26 cellular contexts compared by ENCODE assay signal in genomic region chr7:85111761-85112160, GRCh38.
DNase-seq lines count a peak whose midpoint lies in the region; ATAC-seq, FAIRE-seq and TF ChIP-seq lines count a peak whose summit lies in the region.
"Had no signal": no experiment of that assay in that cellular context is flagged by ENCODE, and none has a peak within 500 bp of the region (broad histone marks: within the 10 kb centered on the region; RNA-seq: fewer than 3 reads in every experiment).

No MANE protein-coding gene starts in this region.

- no peak for ATAC-seq in GM21528 (IDR thresholded peaks at IDR 0.05; ENCODE audit: low FRiP score, unreplicated experiment)
- ATAC-seq: K562, Panc1 had no signal

- H3K79me2 ChIP-seq in astrocyte (ENCODE audit: insufficient read depth, low read length): no peaks in the 10 kb centered on the region

- H3K27ac ChIP-seq in astrocyte (ENCODE audit: low read depth, low read length) (no peak overlapping the region), uterus (no peak overlapping the region)

- no peaks in the 10 kb centered on the region for H3K9me3 Mint-ChIP-seq in astrocyte (ENCODE audit: unreplicated experiment)

- FAIRE-seq in astrocyte (lab: Jason Lieb, UNC): no peak
- FAIRE-seq: A204.1, G401.6, GM12892, K562 had no signal

- H3K9me3 ChIP-seq in astrocyte (ENCODE audit: insufficient read depth, low read depth, low read length) (no peaks in the 10 kb centered on the region), uterus (no peaks in the 10 kb centered on the region)
- H3K9me3 ChIP-seq: BE2C had no signal

- no peaks in the 10 kb centered on the region for H4K20me1 ChIP-seq in astrocyte (ENCODE audit: insufficient read depth, low read length)

- H3K4me1 ChIP-seq in astrocyte (ENCODE audit: insufficient read depth, low read length): peaks cover 3% of the 10 kb centered on the region
- no peaks in the 10 kb centered on the region for H3K4me1 ChIP-seq in uterus

- no peak for TF ChIP-seq POLR2A in uterus (IDR thresholded peaks at IDR 0.05)

- DNase-seq in EL (peak; percentile 53), astrocyte (ENCODE audit: low read depth) (peak; percentile 73), fibroblast of pulmonary artery (ENCODE audit: low read depth) (peak; percentile 50), non-pigmented ciliary epithelial cell (ENCODE audit: low read depth) (peak; percentile 58), NCI-H2107 treated with DMSO at 0.1 percent for 48 hours (lab: John Stamatoyannopoulos, UW; ENCODE audit: unreplicated experiment) (no peak), uterus (no peak)
- no peak for DNase-seq in activated T-cell treated with anti-CD3 and anti-CD28 coated beads, Interleukin-2, amount 50 U/mL, for 48 hours
- DNase-seq: BE2C; DMS79 treated with DMSO at 0.1 percent for 48 hours; GOT3; HCEC 1CT; MM.1S; NCI-H1092; NCI-H1436; NCI-H187 treated with DMSO at 0.1 percent for 48 hours; NCI-H2227 treated with DMSO at 0.1 percent for 48 hours; NCI-H510A treated with DMSO at 0.1 percent for 48 hours; NCI-H748 treated with DMSO at 0.1 percent for 48 hours; NK-92 treated with Interleukin-12 subunit alpha and Interleukin-12 subunit beta, amount 100 ng/mL, for 24 hours; SIG-M5 had no signal

- no peaks in the 10 kb centered on the region for H3K36me3 Mint-ChIP-seq in astrocyte (ENCODE audit: low read depth, unreplicated experiment)

- H3K4me2 ChIP-seq in astrocyte (ENCODE audit: low read length): no peak overlapping the region

- intact Hi-C loops in uterus (cut with DNase I; ENCODE audit: low total_unique reads): no loop called here

- no peak overlapping the region for H3K4me3 Mint-ChIP-seq in astrocyte (ENCODE audit: unreplicated experiment)

- no peaks in the 10 kb centered on the region for H3K27me3 Mint-ChIP-seq in astrocyte (ENCODE audit: low read depth, unreplicated experiment)

- peaks cover 14% of the 10 kb centered on the region for H3K4me1 Mint-ChIP-seq in astrocyte (ENCODE audit: low read depth, unreplicated experiment)

- no peak overlapping the region for H2AFZ ChIP-seq in astrocyte (ENCODE audit: low read depth, low read length)

- H3K36me3 ChIP-seq in astrocyte (ENCODE audit: insufficient read depth, low read length) (no peaks in the 10 kb centered on the region), uterus (no peaks in the 10 kb centered on the region)
- H3K36me3 ChIP-seq: BE2C had no signal

- no peak overlapping the region for H3K27ac Mint-ChIP-seq in astrocyte (ENCODE audit: unreplicated experiment)

- H3K27me3 ChIP-seq in astrocyte (ENCODE audit: insufficient read depth, low read length) (no peaks in the 10 kb centered on the region), uterus (no peaks in the 10 kb centered on the region)
- H3K27me3 ChIP-seq: BE2C had no signal

- H3K9ac ChIP-seq in astrocyte (ENCODE audit: low read length): no peak overlapping the region

- no peak for TF ChIP-seq CTCF in astrocyte (IDR thresholded peaks at IDR 0.05; ENCODE audit: insufficient read depth, low read depth, low read length)
- TF ChIP-seq CTCF in fibroblast of pulmonary artery (IDR thresholded peaks at IDR 0.05; ENCODE audit: low read length, missing control alignments): no peak
- no peak for TF ChIP-seq CTCF in uterus (IDR thresholded peaks at IDR 0.05)

- H3K4me3 ChIP-seq in astrocyte (ENCODE audit: insufficient read depth, low read depth, low read length) (no peak overlapping the region), fibroblast of pulmonary artery (replicated peaks; ENCODE audit: low read depth, low read length) (no peak overlapping the region), uterus (no peak overlapping the region)
- H3K4me3 ChIP-seq: K562 had no signal

Comparison
In these comparisons a context has a peak if more than half of its experiments do, and no peak if none do; other contexts are left out.
1. DNase-seq: peak in EL (single experiment), astrocyte (single experiment), fibroblast of pulmonary artery (single experiment) and non-pigmented ciliary epithelial cell (single experiment); none in NCI-H2107 treated with DMSO at 0.1 percent for 48 hours (single experiment), uterus (0 of 2) and activated T-cell treated with anti-CD3 and anti-CD28 coated beads, Interleukin-2, amount 50 U/mL, for 48 hours (0 of 2).